Comparison of ENCODE assay signal across 27 cellular contexts in genomic region chr10:22150842-22151241, GRCh38.
"Had no signal": no experiment of that assay in that cellular context is flagged by ENCODE, and none has a peak within 500 bp of the region (broad histone marks: within the 10 kb centered on the region; RNA-seq: fewer than 3 reads in every experiment).

No MANE protein-coding gene starts in this region.

- H3K4me1 ChIP-seq: stomach, suprapubic skin, testis, thyroid gland, tibial artery, tibial nerve, transverse colon, upper lobe of left lung, upper lobe of right lung, uterus, vagina had no signal

- ATAC-seq: stimulated activated effector memory CD8-positive, alpha-beta T cell treated with anti-CD3 and anti-CD28 coated beads, Interleukin-12 subunit alpha, Interleukin-12 subunit beta, amount 100 ng/mL, for 72 hours; stimulated activated memory B cell treated with anti-CD40 and anti-IgM and Interleukin-4, amounts not matched to agents 10 μg/mL and 1 μg/mL and 100 μg/mL, for 72 hours; stimulated activated naive B cell treated with anti-CD40 and anti-IgM and Interleukin-4, amounts not matched to agents 10 μg/mL and 1 μg/mL and 100 μg/mL, for 72 hours; stimulated activated naive CD8-positive, alpha-beta T cell treated with anti-CD3 and anti-CD28 coated beads, Interleukin-15, amount 100 ng/mL, for 72 hours; stimulated activated naive CD8-positive, alpha-beta T cell treated with anti-CD3 and anti-CD28 coated beads, Interleukin-15, Interleukin-2, amounts not matched to agents 100 U/mL and 50 U/mL, for 24 hours; upper lobe of right lung had no signal

- FAIRE-seq: urothelium cell line had no signal

- H3K27me3 ChIP-seq: stomach, suprapubic skin, testis, thyroid gland, tibial artery, tibial nerve, transverse colon, upper lobe of left lung, upper lobe of right lung, uterus, vagina had no signal

- H3K9me3 ChIP-seq: testis, thoracic aorta, thyroid gland, transverse colon, upper lobe of right lung, uterus, vagina had no signal

- H3K36me3 ChIP-seq: stomach, suprapubic skin, thoracic aorta, thyroid gland, tibial artery, tibial nerve, transverse colon, upper lobe of left lung, upper lobe of right lung, uterus, vagina had no signal

- DNase-seq: stimulated activated CD4-positive, alpha-beta T cell treated with anti-CD3 and anti-CD28 coated beads, Interleukin-2, amount 100 ng/mL, for 48 hours; stimulated activated CD4-positive, alpha-beta T cell treated with anti-CD3 and anti-CD28 coated beads, Interleukin-4, amount 100 ng/mL, for 1 hour; stimulated activated CD4-positive, alpha-beta T cell treated with anti-CD3 and anti-CD28 coated beads, Interleukin-4, amount 100 ng/mL, for 24 hours; stimulated activated CD4-positive, alpha-beta T cell treated with anti-CD3 and anti-CD28 coated beads, Interleukin-4, amount 100 ng/mL, for 4 hours; stimulated activated CD8-positive, alpha-beta memory T cell treated with anti-CD3 and anti-CD28 coated beads, Interleukin-4, amount 100 ng/mL, for 48 hours; stimulated activated naive B cell treated with anti-CD40 and anti-IgM and Interleukin-4, amounts not matched to agents 10 μg/mL and 1 μg/mL and 100 μg/mL, for 72 hours; stimulated activated naive CD4-positive, alpha-beta T cell; stimulated activated naive CD4-positive, alpha-beta T cell treated with Interleukin-2 at 50 U/mL for 16 hours; stimulated activated naive CD8-positive, alpha-beta T cell treated with anti-CD3 and anti-CD28 coated beads, Interleukin-15, amount 100 ng/mL, for 72 hours; stimulated activated naive CD8-positive, alpha-beta T cell treated with anti-CD3 and anti-CD28 coated beads, Interleukin-15, Interleukin-2, amounts not matched to agents 100 U/mL and 50 U/mL, for 24 hours; stomach; substantia nigra; testis; thyroid gland; tibial artery; transverse colon; trophoblast cell; upper lobe of left lung; upper lobe of right lung; uterus had no signal

- H3K4me3 ChIP-seq: stomach, suprapubic skin, testis, thoracic aorta, thyroid gland, tibial artery, tibial nerve, transverse colon, upper lobe of left lung, upper lobe of right lung, uterus, vagina had no signal

- H3K27ac ChIP-seq: stomach, suprapubic skin, testis, thoracic aorta, thyroid gland, tibial artery, tibial nerve, transverse colon, upper lobe of left lung, upper lobe of right lung, uterus, vagina had no signal
